16 cellular contexts compared by ENCODE assay signal in the genomic region with DNA sequence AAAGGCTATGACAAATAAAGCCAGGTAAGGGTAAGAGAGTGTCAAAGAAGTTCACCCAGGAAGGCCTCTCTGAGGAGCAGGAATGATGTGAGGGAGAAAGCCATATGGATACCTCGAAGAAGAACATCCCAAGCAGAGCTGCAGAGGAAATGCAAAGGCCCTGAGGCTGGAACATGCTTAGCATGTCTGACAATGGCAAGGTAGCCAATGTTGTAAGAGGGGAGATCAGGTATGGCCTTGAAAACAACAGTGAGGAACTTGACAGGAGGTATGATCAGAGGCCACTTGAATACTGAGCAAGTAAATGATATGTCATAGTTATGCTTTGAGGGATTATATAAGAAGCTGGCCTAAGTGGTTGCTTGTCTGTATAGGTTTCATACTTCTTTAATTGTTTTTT. TPM values are rescaled to one million over a fixed set of nuclear protein-coding genes. Genes with fewer than 3 reads are reported as not detected.
DNase-seq lines count a peak whose midpoint lies in the region; ATAC-seq and TF ChIP-seq lines count a peak whose summit lies in the region.
"Had no signal": no experiment of that assay in that cellular context is flagged by ENCODE, and none has a peak within 500 bp of the region (broad histone marks: within the 10 kb centered on the region; RNA-seq: fewer than 3 reads in every experiment).

No MANE protein-coding gene starts in this region.

- no peak overlapping the region for H3K23ac ChIP-seq in mesenchymal stem cell (ENCODE audit: low read length in 2 of 2)

- no peaks in the 10 kb centered on the region for H3K9me3 ChIP-seq in CD8-positive, alpha-beta T cell (ENCODE audit: low read length)
- H3K9me3 ChIP-seq in SU-DHL-6 (ENCODE audit: insufficient read depth, low read length): no peaks in the 10 kb centered on the region
- H3K9me3 ChIP-seq in mesenchymal stem cell (ENCODE audit: control insufficient read depth, low read length): no peaks in the 10 kb centered on the region
- H3K9me3 ChIP-seq in PC-9 (ENCODE audit: insufficient read depth, low read depth): no peaks in the 10 kb centered on the region
- H3K9me3 ChIP-seq: adrenal gland, pancreas had no signal

- H3K36me3 Mint-ChIP-seq in CD8-positive, alpha-beta T cell: peaks cover 26% of the 10 kb centered on the region

- DNase-seq in AG09309 (ENCODE audit: low read depth) (no peak), mesenchymal stem cell (no peak), sciatic nerve (ENCODE audit: low spot score) (no peak), PC-9 (no peak), lower leg skin (ENCODE audit: low spot score in 2 of 2) (no peak)
- DNase-seq in CD8-positive, alpha-beta T cell: no peak
- DNase-seq: adrenal gland, C1 segment of cervical spinal cord, midbrain, NCI-H1092 treated with DMSO at 0.1 percent for 48 hours, NCI-H2171 treated with DMSO at 0.1 percent for 48 hours, pancreas, SIG-M5, substantia nigra had no signal

- no peaks in the 10 kb centered on the region for H3K27me3 Mint-ChIP-seq in CD8-positive, alpha-beta T cell (ENCODE audit: low read depth)

- H3K4me2 ChIP-seq in SU-DHL-6 (ENCODE audit: low read depth, low read length, poor library complexity, severe bottlenecking) (peak overlapping the region; percentile 96), mesenchymal stem cell (ENCODE audit: low read length, poor library complexity, severe bottlenecking) (no peak overlapping the region), PC-9 (no peak overlapping the region)

- ATAC-seq in CD8-positive, alpha-beta T cell: no peak
- ATAC-seq in sciatic nerve (no peak), GM18858 (IDR thresholded peaks at IDR 0.05; ENCODE audit: unreplicated experiment) (no peak)
- ATAC-seq: pancreas had no signal

- CTCF ChIA-PET in CD8-positive, alpha-beta T cell (lab: Charles Lee): no interaction called here
- CTCF ChIA-PET in PC-9 (lab: Charles Lee): no interaction called here

- peak overlapping the region; percentile 67 for H3K4me3 Mint-ChIP-seq in CD8-positive, alpha-beta T cell

- POLR2A ChIA-PET in CD8-positive, alpha-beta T cell (lab: Charles Lee): no interaction called here
- POLR2A ChIA-PET in PC-9 (lab: Charles Lee; ENCODE audit: unreplicated experiment): no interaction called here

- BruUV-seq in PC-9 (replicated peaks; lab: Mats Ljungman, UMichigan): no TSS peak

- H4K91ac ChIP-seq in mesenchymal stem cell (ENCODE audit: low read length): no peak overlapping the region

- H3K27ac ChIP-seq in CD8-positive, alpha-beta T cell (ENCODE audit: low read depth, low read length): no peak overlapping the region
- H3K27ac ChIP-seq in SU-DHL-6 (ENCODE audit: low read depth, low read length) (no peak overlapping the region), mesenchymal stem cell (ENCODE audit: low read length, poor library complexity, severe bottlenecking) (no peak overlapping the region), PC-9 (no peak overlapping the region)
- H3K27ac ChIP-seq: adrenal gland, pancreas had no signal

- no peak overlapping the region for H3K18ac ChIP-seq in mesenchymal stem cell (ENCODE audit: low read depth in 1 of 2, low read length in 2 of 2)

- WGBS in mesenchymal stem cell: 91% methylated on average over 1 of the region's 1 CpG
- WGBS in lower leg skin, 2 donors: 71 to 96% methylated on average over 1 of the region's 1 CpG

- H3K79me2 ChIP-seq in SU-DHL-6 (ENCODE audit: insufficient read depth, low read length) (peaks cover 57% of the 10 kb centered on the region), PC-9 (ENCODE audit: low read depth) (peaks cover 20% of the 10 kb centered on the region)

- H3K79me1 ChIP-seq in mesenchymal stem cell (replicated peaks; ENCODE audit: low read length, poor library complexity, severe bottlenecking): peaks cover 18% of the 10 kb centered on the region

- H3K4ac ChIP-seq in mesenchymal stem cell (ENCODE audit: low read depth in 1 of 2, low read length in 2 of 2): peak overlapping the region in 1 of 2 experiments; percentile 10

- no peak for TF ChIP-seq POLR2A in lower leg skin (IDR thresholded peaks at IDR 0.05)

- intact Hi-C loops in CD8-positive, alpha-beta T cell (cut with DNase I, micrococcal nuclease): loop anchor here in 1 of 2 experiments (10.0 kb wide), 1 partner anchor 1583 kb away; no protein-coding TSS in a partner anchor
- intact Hi-C loops in sciatic nerve (cut with DNase I) (no loop called here), PC-9 (cut with micrococcal nuclease; ENCODE audit: unreplicated experiment) (no loop called here), lower leg skin (cut with DNase I; ENCODE audit: low total_unique reads) (no loop called here)

- H3K9me2 ChIP-seq in SU-DHL-6 (replicated peaks; ENCODE audit: insufficient read depth, low read length) (no peaks in the 10 kb centered on the region), PC-9 (ENCODE audit: insufficient read depth) (no peaks in the 10 kb centered on the region)

- no peak overlapping the region for H3K14ac ChIP-seq in mesenchymal stem cell (ENCODE audit: low read length in 2 of 2)

- H3K9ac ChIP-seq in SU-DHL-6 (ENCODE audit: low read length): no peak overlapping the region
- peak overlapping the region; percentile 67 for H3K9ac ChIP-seq in mesenchymal stem cell (ENCODE audit: low read length)

- no peak overlapping the region for H2AK5ac ChIP-seq in mesenchymal stem cell (ENCODE audit: low read length, severe bottlenecking)

- H3K4me1 Mint-ChIP-seq in CD8-positive, alpha-beta T cell (ENCODE audit: low read depth): peaks cover 76% of the 10 kb centered on the region

- H4K20me1 ChIP-seq in SU-DHL-6 (ENCODE audit: low read depth, low read length): no peaks in the 10 kb centered on the region
- no peaks in the 10 kb centered on the region for H4K20me1 ChIP-seq in PC-9 (ENCODE audit: insufficient read depth)

- H3K27ac Mint-ChIP-seq in CD8-positive, alpha-beta T cell: peak overlapping the region; percentile 83

- TF ChIP-seq CTCF in AG09309 (IDR thresholded peaks at IDR 0.05; ENCODE audit: control insufficient read depth, insufficient read depth, low read depth, low read length, missing control alignments): no peak
- no peak for TF ChIP-seq CTCF in CD8-positive, alpha-beta T cell (IDR thresholded peaks at IDR 0.05)
- TF ChIP-seq CTCF in SU-DHL-6 (IDR thresholded peaks at IDR 0.05; ENCODE audit: insufficient read depth, low read length, poor library complexity, severe bottlenecking): no peak
- TF ChIP-seq CTCF in PC-9 (conservative IDR thresholded peaks at IDR 0.05): no peak
- no peak for TF ChIP-seq CTCF in lower leg skin (IDR thresholded peaks at IDR 0.05)

- no peak overlapping the region for H2BK15ac ChIP-seq in mesenchymal stem cell (ENCODE audit: low read depth, poor library complexity, severe bottlenecking)

- H3F3A ChIP-seq in SU-DHL-6 (ENCODE audit: insufficient read depth): no peaks in the 10 kb centered on the region
- no peaks in the 10 kb centered on the region for H3F3A ChIP-seq in PC-9 (ENCODE audit: insufficient read depth, low read depth)

- no peak overlapping the region for H2BK120ac ChIP-seq in mesenchymal stem cell (ENCODE audit: low read depth, low read length)

- no peaks in the 10 kb centered on the region for H3K36me3 ChIP-seq in CD8-positive, alpha-beta T cell (ENCODE audit: insufficient read depth, low read length)
- H3K36me3 ChIP-seq in SU-DHL-6 (ENCODE audit: low read length) (no peaks in the 10 kb centered on the region), mesenchymal stem cell (ENCODE audit: control insufficient read depth in 1 of 2, insufficient read depth in 2 of 2, low read depth in 1 of 2, low read length in 2 of 2) (no peaks in the 10 kb centered on the region), PC-9 (ENCODE audit: low read depth) (no peaks in the 10 kb centered on the region)
- H3K36me3 ChIP-seq: adrenal gland, pancreas had no signal

- H3K9me3 Mint-ChIP-seq in CD8-positive, alpha-beta T cell: no peaks in the 10 kb centered on the region

- no peak overlapping the region for H2AFZ ChIP-seq in SU-DHL-6 (ENCODE audit: low read depth, low read length, severe bottlenecking)
- no peak overlapping the region for H2AFZ ChIP-seq in mesenchymal stem cell (ENCODE audit: low read depth, low read length)
- H2AFZ ChIP-seq in PC-9: no peak overlapping the region

- H3K4me1 ChIP-seq in CD8-positive, alpha-beta T cell (ENCODE audit: insufficient read depth, low read length): peaks cover 51% of the 10 kb centered on the region
- H3K4me1 ChIP-seq in mesenchymal stem cell (ENCODE audit: control insufficient read depth, insufficient read depth, low read depth, low read length) (no peaks in the 10 kb centered on the region), PC-9 (replicated peaks; ENCODE audit: insufficient read depth) (peaks cover 18% of the 10 kb centered on the region; the same call in 1 of the 2 replicates)

- H2BK5ac ChIP-seq in mesenchymal stem cell (ENCODE audit: low read depth, low read length, poor library complexity, severe bottlenecking): no peak overlapping the region

- H2BK12ac ChIP-seq in mesenchymal stem cell (ENCODE audit: low read length in 2 of 2): no peak overlapping the region

- H3K4me3 ChIP-seq in AG09309 (ENCODE audit: control insufficient read depth, low read depth, low read length) (peak overlapping the region; percentile 22), SU-DHL-6 (ENCODE audit: insufficient read depth, low read length, poor library complexity, severe bottlenecking) (no peak overlapping the region), mesenchymal stem cell (ENCODE audit: insufficient read depth in 1 of 2, low read depth in 1 of 2, low read length in 2 of 2) (peak overlapping the region in 1 of 2 experiments; percentile 92), PC-9 (no peak overlapping the region), lower leg skin (ENCODE audit: low read depth, poor library complexity, severe bottlenecking) (no peak overlapping the region)
- H3K4me3 ChIP-seq in CD8-positive, alpha-beta T cell (ENCODE audit: low read depth, low read length): no peak overlapping the region
- H3K4me3 ChIP-seq: adrenal gland, pancreas had no signal

- no peak overlapping the region for H4K8ac ChIP-seq in mesenchymal stem cell (ENCODE audit: low read length)

- no peaks in the 10 kb centered on the region for H3K27me3 ChIP-seq in CD8-positive, alpha-beta T cell (ENCODE audit: insufficient read depth, low read length)
- no peaks in the 10 kb centered on the region for H3K27me3 ChIP-seq in SU-DHL-6 (ENCODE audit: low read length)
- H3K27me3 ChIP-seq in mesenchymal stem cell (ENCODE audit: control insufficient read depth in 1 of 2, insufficient read depth in 1 of 2, low read length in 2 of 2): no peaks in the 10 kb centered on the region
- no peaks in the 10 kb centered on the region for H3K27me3 ChIP-seq in PC-9 (ENCODE audit: insufficient read depth, low read depth)
- H3K27me3 ChIP-seq: adrenal gland, pancreas had no signal

RNA-seq across cellular contexts. Expression of a gene that starts 3.8 kb away (rescaled TPM):
- 10 to 100 TPM; 11.0 to 13.7 TPM for total RNA-seq in CD8-positive, alpha-beta T cell
- polyA plus RNA-seq in mesenchymal stem cell (2013, experiment 1 of 2): 9.8 TPM
- 10.4 TPM for polyA plus RNA-seq in mesenchymal stem cell (2013, experiment 2 of 2)
- total RNA-seq in sciatic nerve (16.3 TPM), PC-9 (2021) (7.0 and 8.1 TPM in 2 replicates), lower leg skin (10 to 100 TPM; 13.6 to 23.3 (median 19.0) TPM)

RNA-seq across cellular contexts. Expression of a gene that starts 15.3 kb away (rescaled TPM):
- 10 to 100 TPM; 56.9 to 59.9 TPM for total RNA-seq in CD8-positive, alpha-beta T cell
- polyA plus RNA-seq in mesenchymal stem cell (2013, experiment 1 of 2): 75.9 TPM
- polyA plus RNA-seq in mesenchymal stem cell (2013, experiment 2 of 2): 80.0 TPM
- total RNA-seq in sciatic nerve (54.0 TPM), PC-9 (2021) (44.8 and 65.6 TPM in 2 replicates), lower leg skin (10 to 100 TPM; 42.8 to 59.1 (median 49.6) TPM)
